In the genomic region with DNA sequence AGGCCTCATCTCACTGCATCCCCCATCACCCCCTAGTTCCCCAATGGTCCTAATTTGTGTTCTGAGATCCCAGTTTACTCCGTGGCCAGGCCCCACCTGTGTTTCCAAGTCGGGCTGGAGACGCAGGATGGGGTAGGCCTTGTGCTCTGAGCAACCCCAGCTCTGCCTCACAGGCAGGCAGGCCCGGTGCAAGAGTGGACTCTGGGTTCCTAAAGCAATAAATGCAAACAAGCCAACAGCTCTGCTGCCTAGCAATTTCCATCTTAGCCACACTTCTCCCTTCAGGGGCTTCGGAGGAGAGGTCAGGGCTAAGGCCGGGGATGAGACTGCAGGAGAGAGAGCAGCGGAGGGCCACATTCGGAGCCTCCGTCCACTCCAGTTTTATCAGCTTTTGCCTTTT, we compare ENCODE assay signal across 14 cellular contexts. TPM values are rescaled to one million over a fixed set of nuclear protein-coding genes. Genes with fewer than 3 reads are reported as not detected.
DNase-seq lines count a peak whose midpoint lies in the region; ATAC-seq and TF ChIP-seq lines count a peak whose summit lies in the region.
"Had no signal": no experiment of that assay in that cellular context is flagged by ENCODE, and none has a peak within 500 bp of the region (broad histone marks: within the 10 kb centered on the region; RNA-seq: fewer than 3 reads in every experiment).

No MANE protein-coding gene starts in this region.

- H3K9ac ChIP-seq in HCT116 (ENCODE audit: low read length) (no peak overlapping the region), colonic mucosa (ENCODE audit: low read depth in 2 of 2, low read length in 2 of 2) (peak overlapping the region in 1 of 2 donors; percentile 84), mucosa of stomach (ENCODE audit: low read length) (peak overlapping the region; percentile 61)

- DNase-seq in HCT116 (ENCODE audit: low read depth, low spot score) (no peak), colonic mucosa (no peak), thoracic aorta (ENCODE audit: low spot score) (no peak), foreskin melanocyte (no peak), GM10266 (ENCODE audit: extremely low spot score) (no peak)
- DNase-seq: activated CD8-positive, alpha-beta memory T cell treated with anti-CD3 and anti-CD28 coated beads, Interleukin-2, amount 50 U/mL, for 4 hours; CD8-positive, alpha-beta memory T cell; NCI-H1694; NCI-H446 treated with DMSO at 0.1 percent for 48 hours; stimulated activated CD4-positive, alpha-beta T cell treated with anti-CD3 and anti-CD28 coated beads, Interleukin-4, amount 100 ng/mL, for 1 hour had no signal

- peaks cover 27% of the 10 kb centered on the region for H3K79me2 ChIP-seq in HCT116 (ENCODE audit: insufficient read depth, low read length)

- ATAC-seq in HCT116 = no peak
- no peak for ATAC-seq in thoracic aorta (ENCODE audit: insufficient number of reproducible peaks, low FRiP score, low read depth)
- no peak for ATAC-seq in HG02870 (IDR thresholded peaks at IDR 0.05; ENCODE audit: unreplicated experiment)
- ATAC-seq in HG03108 (IDR thresholded peaks at IDR 0.05; ENCODE audit: unreplicated experiment) = no peak

- no peak for TF ChIP-seq RAD21 in HCT116 (IDR thresholded peaks at IDR 0.05; ENCODE audit: low read depth)

- intact Hi-C loops in HCT116 (cut with micrococcal nuclease) = no loop called here
- intact Hi-C loops in colonic mucosa (cut with DNase I) = no loop called here

- H3K27me3 ChIP-seq in HCT116 (ENCODE audit: insufficient read depth, low read length) (no peaks in the 10 kb centered on the region), colonic mucosa (no peaks in the 10 kb centered on the region), mucosa of stomach (ENCODE audit: control insufficient read depth, insufficient read depth, low read length) (peaks cover 10% of the 10 kb centered on the region), thoracic aorta (replicated peaks; ENCODE audit: insufficient read depth) (no peaks in the 10 kb centered on the region)
- H3K27me3 ChIP-seq: SJCRH30 had no signal

- TSS peak; percentile 38 for BruUV-seq in HCT116 (replicated peaks; lab: Mats Ljungman, UMichigan)

- H4K20me1 ChIP-seq in HCT116 (ENCODE audit: insufficient read depth) = no peaks in the 10 kb centered on the region

- no peaks in the 10 kb centered on the region for H3K9me2 ChIP-seq in HCT116 (ENCODE audit: insufficient read depth)

- no peak overlapping the region for H3K4me2 ChIP-seq in HCT116 (ENCODE audit: low read length)

- TF ChIP-seq POLR2A in HCT116 (IDR thresholded peaks at IDR 0.05; ENCODE audit: borderline replicate concordance, extremely low read depth, insufficient read depth, insufficient read length) = no peak

- TF ChIP-seq CTCF in HCT116 (IDR thresholded peaks at IDR 0.05 in 2 of 3, conservative IDR thresholded peaks at IDR 0.05 in 1 of 3; ENCODE audit: borderline replicate concordance in 1 of 3, insufficient read depth in 1 of 3, low read depth in 2 of 3, low read length in 2 of 3) (no peak), colonic mucosa (IDR thresholded peaks at IDR 0.05) (no peak), thoracic aorta (IDR thresholded peaks at IDR 0.05) (no peak), GM10266 (IDR thresholded peaks at IDR 0.05; ENCODE audit: control insufficient read depth, insufficient read depth, low read depth, missing control alignments) (no peak)

- H3K27ac ChIP-seq in HCT116 (ENCODE audit: low read depth, low read length) (peak overlapping the region; percentile 58; the same call in 1 of the 2 replicates), colonic mucosa (peak overlapping the region; percentile 90), thoracic aorta (peak overlapping the region; percentile 58 to 95)
- H3K27ac ChIP-seq: SJCRH30 had no signal

- CTCF ChIA-PET in HCT116 (lab: Charles Lee) = no interaction called here

- H3K36me3 ChIP-seq in HCT116 (ENCODE audit: control insufficient read depth in 1 of 2, insufficient read depth in 2 of 2, low read length in 2 of 2) (no peaks in the 10 kb centered on the region; a peak in 1 of 4 replicates), colonic mucosa (no peaks in the 10 kb centered on the region), mucosa of stomach (ENCODE audit: control insufficient read depth, insufficient read depth, low read length) (no peaks in the 10 kb centered on the region), thoracic aorta (peaks cover 8% of the 10 kb centered on the region)
- H3K36me3 ChIP-seq: SJCRH30 had no signal

- POLR2A ChIA-PET in HCT116 (lab: Charles Lee) = interaction anchor here (0.6 kb wide), 1 partner anchor 149 kb away, joined by 3 read pairs; no protein-coding TSS in a partner anchor

- RAD21 ChIA-PET in HCT116 (lab: Charles Lee; ENCODE audit: low non-redundant PET in 1 of 2, low total read pairs in 2 of 2, uncharacterized antibody in 2 of 2, unreplicated experiment in 2 of 2) = no interaction called here

- H3K9me3 ChIP-seq in HCT116 (ENCODE audit: control insufficient read depth in 1 of 2, insufficient read depth in 1 of 2, low read depth in 1 of 2, low read length in 2 of 2) (no peaks in the 10 kb centered on the region), colonic mucosa (no peaks in the 10 kb centered on the region), mucosa of stomach (ENCODE audit: control insufficient read depth, low read length) (no peaks in the 10 kb centered on the region), thoracic aorta (no peaks in the 10 kb centered on the region)
- H3K9me3 ChIP-seq: SJCRH30 had no signal

- H3K4me3 ChIP-seq in HCT116 (replicated peaks in 1 of 2; ENCODE audit: low read depth in 1 of 2, low read length in 2 of 2) = no peak overlapping the region
- no peak overlapping the region for H3K4me3 ChIP-seq in colonic mucosa
- no peak overlapping the region for H3K4me3 ChIP-seq in mucosa of stomach (ENCODE audit: low read length)
- no peak overlapping the region for H3K4me3 ChIP-seq in thoracic aorta
- H3K4me3 ChIP-seq: SJCRH30 had no signal

- H2AFZ ChIP-seq in HCT116 (ENCODE audit: low read depth, low read length, poor library complexity, severe bottlenecking) = no peak overlapping the region

- H3K4me1 ChIP-seq in HCT116 (ENCODE audit: control insufficient read depth in 1 of 2, insufficient read depth in 2 of 2, low read length in 2 of 2) = peaks cover 37 to 49% of the 10 kb centered on the region in 2 experiments
- peaks cover 26% of the 10 kb centered on the region for H3K4me1 ChIP-seq in colonic mucosa
- peaks cover 48% of the 10 kb centered on the region for H3K4me1 ChIP-seq in mucosa of stomach (ENCODE audit: control insufficient read depth, insufficient read depth, low read length)
- peaks cover 22 to 59% of the 10 kb centered on the region in 2 donors for H3K4me1 ChIP-seq in thoracic aorta (ENCODE audit: control insufficient read depth in 1 of 2, low read depth in 2 of 2)

TF ChIP-seq in HCT116, 20 proteins besides CTCF, POLR2A, EP300 and RAD21 (continues in another document):
- TF ChIP-seq YY1 (IDR thresholded peaks at IDR 0.05; ENCODE audit: extremely low read depth, insufficient replicate concordance, low read depth, low read length) = no peak
- no peak for TF ChIP-seq EGR1 (IDR thresholded peaks at IDR 0.05; ENCODE audit: low read depth)
- TF ChIP-seq, protein P1, sequence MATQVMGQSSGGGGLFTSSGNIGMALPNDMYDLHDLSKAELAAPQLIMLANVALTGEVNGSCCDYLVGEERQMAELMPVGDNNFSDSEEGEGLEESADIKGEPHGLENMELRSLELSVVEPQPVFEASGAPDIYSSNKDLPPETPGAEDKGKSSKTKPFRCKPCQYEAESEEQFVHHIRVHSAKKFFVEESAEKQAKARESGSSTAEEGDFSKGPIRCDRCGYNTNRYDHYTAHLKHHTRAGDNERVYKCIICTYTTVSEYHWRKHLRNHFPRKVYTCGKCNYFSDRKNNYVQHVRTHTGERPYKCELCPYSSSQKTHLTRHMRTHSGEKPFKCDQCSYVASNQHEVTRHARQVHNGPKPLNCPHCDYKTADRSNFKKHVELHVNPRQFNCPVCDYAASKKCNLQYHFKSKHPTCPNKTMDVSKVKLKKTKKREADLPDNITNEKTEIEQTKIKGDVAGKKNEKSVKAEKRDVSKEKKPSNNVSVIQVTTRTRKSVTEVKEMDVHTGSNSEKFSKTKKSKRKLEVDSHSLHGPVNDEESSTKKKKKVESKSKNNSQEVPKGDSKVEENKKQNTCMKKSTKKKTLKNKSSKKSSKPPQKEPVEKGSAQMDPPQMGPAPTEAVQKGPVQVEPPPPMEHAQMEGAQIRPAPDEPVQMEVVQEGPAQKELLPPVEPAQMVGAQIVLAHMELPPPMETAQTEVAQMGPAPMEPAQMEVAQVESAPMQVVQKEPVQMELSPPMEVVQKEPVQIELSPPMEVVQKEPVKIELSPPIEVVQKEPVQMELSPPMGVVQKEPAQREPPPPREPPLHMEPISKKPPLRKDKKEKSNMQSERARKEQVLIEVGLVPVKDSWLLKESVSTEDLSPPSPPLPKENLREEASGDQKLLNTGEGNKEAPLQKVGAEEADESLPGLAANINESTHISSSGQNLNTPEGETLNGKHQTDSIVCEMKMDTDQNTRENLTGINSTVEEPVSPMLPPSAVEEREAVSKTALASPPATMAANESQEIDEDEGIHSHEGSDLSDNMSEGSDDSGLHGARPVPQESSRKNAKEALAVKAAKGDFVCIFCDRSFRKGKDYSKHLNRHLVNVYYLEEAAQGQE (IDR thresholded peaks at IDR 0.05; ENCODE audit: low read depth) = no peak
- no peak for TF ChIP-seq FOSL1 (IDR thresholded peaks at IDR 0.05; ENCODE audit: low read depth)
- TF ChIP-seq ZNF274 (IDR thresholded peaks at IDR 0.05; ENCODE audit: low read depth, low read length) = no peak
- TF ChIP-seq SP1 (IDR thresholded peaks at IDR 0.05; ENCODE audit: low read depth) = no peak
- TF ChIP-seq CEBPB (IDR thresholded peaks at IDR 0.05; ENCODE audit: low read depth) = no peak
- no peak for TF ChIP-seq ZFX (IDR thresholded peaks at IDR 0.05)
- TF ChIP-seq SRF (IDR thresholded peaks at IDR 0.05; ENCODE audit: low read depth) = no peak
- no peak for TF ChIP-seq CBX3 (IDR thresholded peaks at IDR 0.05; ENCODE audit: low read depth)
- TF ChIP-seq EZH2phosphoT487 (IDR thresholded peaks at IDR 0.05; ENCODE audit: borderline replicate concordance) = no peak
- no peak for TF ChIP-seq SIN3A (IDR thresholded peaks at IDR 0.05; ENCODE audit: low read depth)
- no peak for TF ChIP-seq TCF7L2 (IDR thresholded peaks at IDR 0.05; ENCODE audit: borderline replicate concordance, extremely low read depth, insufficient read depth, insufficient read length)

RNA-seq across cellular contexts. Expression of gene EPS8L2, which starts 2.5 kb away (rescaled TPM):
- total RNA-seq in HCT116 (2021; ENCODE audit: unreplicated experiment) (157 TPM), colonic mucosa (100 to 1,000 TPM; 192 to 254 TPM), thoracic aorta (10 to 100 TPM; 39.6 to 75.9 TPM)
- 149 and 211 TPM in 2 replicates for polyA plus RNA-seq in HCT116 (2012)

RNA-seq across cellular contexts. Expression of gene TMEM80, which starts 7.9 kb away (rescaled TPM):
- total RNA-seq in HCT116 (2021; ENCODE audit: unreplicated experiment) (18.4 TPM), colonic mucosa (10 to 100 TPM; 18.4 to 36.6 TPM), thoracic aorta (10 to 100 TPM; 22.4 to 22.5 TPM)
- polyA plus RNA-seq in HCT116 (2012) = 14.2 and 14.8 TPM in 2 replicates

RNA-seq across cellular contexts. Expression of gene DEAF1, which starts 8.5 kb away (rescaled TPM):
- total RNA-seq in HCT116 (2021; ENCODE audit: unreplicated experiment) (33.9 TPM), colonic mucosa (10 to 100 TPM; 21.7 to 25.8 TPM), thoracic aorta (10 to 100 TPM; 22.1 to 67.0 TPM)
- 29.3 and 33.1 TPM in 2 replicates for polyA plus RNA-seq in HCT116 (2012)

RNA-seq across cellular contexts. Expression of gene TALDO1, which starts 43.7 kb away (rescaled TPM):
- total RNA-seq in HCT116 (2021; ENCODE audit: unreplicated experiment) = 242 TPM
- polyA plus RNA-seq in HCT116 (2012) = 186 and 202 TPM in 2 replicates
- total RNA-seq in colonic mucosa = 100 to 1,000 TPM; 195 to 274 TPM
- total RNA-seq in thoracic aorta = 100 to 1,000 TPM; 132 to 232 TPM
